ENCODE assay signal across 24 cellular contexts in genomic region chr9:134994926-134995791, GRCh38.
DNase-seq lines count a peak whose midpoint lies in the region; ATAC-seq and TF ChIP-seq lines count a peak whose summit lies in the region.
"Had no signal": no experiment of that assay in that cellular context is flagged by ENCODE, and none has a peak within 500 bp of the region (broad histone marks: within the 10 kb centered on the region; RNA-seq: fewer than 3 reads in every experiment).

No MANE protein-coding gene starts in this region.

- CTCF ChIA-PET in activated naive CD4-positive, alpha-beta T cell treated with anti-CD3 and anti-CD28 coated beads, Interleukin-2, amount 10 ng/mL, durations not matched to agents 7 days and 5 days (lab: Charles Lee): no interaction called here

- ATAC-seq in aorta (ENCODE audit: low FRiP score) (no peak), body of pancreas (no peak)
- ATAC-seq: GM23338 had no signal

- no peaks in the 10 kb centered on the region for H3K36me3 Mint-ChIP-seq in activated naive CD4-positive, alpha-beta T cell treated with anti-CD3 and anti-CD28 coated beads, Interleukin-2, amount 10 ng/mL, durations not matched to agents 7 days and 5 days

- H3K4me3 ChIP-seq in aorta (ENCODE audit: low read length in 2 of 2): no peak overlapping the region
- no peak overlapping the region for H3K4me3 ChIP-seq in body of pancreas
- H3K4me3 ChIP-seq: GM23338, MG63 had no signal

- no peak overlapping the region for H3K4me3 Mint-ChIP-seq in activated naive CD4-positive, alpha-beta T cell treated with anti-CD3 and anti-CD28 coated beads, Interleukin-2, amount 10 ng/mL, durations not matched to agents 7 days and 5 days
- H3K4me3 Mint-ChIP-seq: GM23338, H9 had no signal

- TF ChIP-seq POLR2A in body of pancreas (IDR thresholded peaks at IDR 0.05): no peak

- H3K4me1 ChIP-seq in aorta (ENCODE audit: control insufficient read depth in 1 of 2, insufficient read depth in 2 of 2, low read length in 2 of 2) (no peaks in the 10 kb centered on the region), body of pancreas (no peaks in the 10 kb centered on the region)
- H3K4me1 ChIP-seq: BE2C had no signal

- WGBS in aorta, 2 donors: 80 to 83% methylated on average over 19 of the region's 19 CpGs
- WGBS in body of pancreas, 2 donors: 71 to 73% methylated on average over 9 to 19 of the region's 19 CpGs

- no peak for TF ChIP-seq CTCF in body of pancreas (IDR thresholded peaks at IDR 0.05)

- DNase-seq in activated naive CD4-positive, alpha-beta T cell treated with anti-CD3 and anti-CD28 coated beads, Interleukin-2, amount 10 ng/mL, durations not matched to agents 7 days and 5 days: peak; percentile 11
- no peak for DNase-seq in activated naive CD4-positive, alpha-beta T cell (lab: John Stamatoyannopoulos, UW)
- DNase-seq in fibroblast of gingiva (ENCODE audit: low read depth) (peak; percentile 32), posterior vena cava (ENCODE audit: low spot score) (peak; percentile 50), aorta (peak; percentile 28 to 63), NCI-H2227 treated with DMSO at 0.1 percent for 48 hours (lab: John Stamatoyannopoulos, UW) (no peak), G401 (ENCODE audit: low spot score) (no peak), body of pancreas (no peak)
- DNase-seq: 8988T, ACHN, BE2C, H9, IMR-90, KG1, MG63, NCI-H1105 treated with DMSO at 0.1 percent for 48 hours, NCI-H146, NCI-H2029, NCI-H226, NCI-H510A, NCI-H69, RPMI8226, SHP77 had no signal

- H3K9me3 ChIP-seq in aorta (ENCODE audit: control insufficient read depth, low read length) (no peaks in the 10 kb centered on the region), body of pancreas (peaks cover 0 to 15% (median 0%) of the 10 kb centered on the region in 3 donors)

- in situ Hi-C loops in G401 (cut with HindIII; ENCODE audit: low sequenced_read_pairs): no loop called here

- H3K27me3 ChIP-seq in aorta (ENCODE audit: control insufficient read depth in 1 of 2, insufficient read depth in 2 of 2, low read length in 1 of 2) (no peaks in the 10 kb centered on the region), body of pancreas (no peaks in the 10 kb centered on the region)
- H3K27me3 ChIP-seq: BE2C, MG63 had no signal

- H3K9me3 Mint-ChIP-seq in activated naive CD4-positive, alpha-beta T cell treated with anti-CD3 and anti-CD28 coated beads, Interleukin-2, amount 10 ng/mL, durations not matched to agents 7 days and 5 days: peaks cover 26% of the 10 kb centered on the region

- H3K36me3 ChIP-seq in aorta (ENCODE audit: control insufficient read depth in 1 of 2, insufficient read depth in 2 of 2, low read length in 1 of 2) (no peaks in the 10 kb centered on the region), body of pancreas (replicated peaks in 1 of 2; ENCODE audit: insufficient read depth in 1 of 2, low read depth in 2 of 2) (no peaks in the 10 kb centered on the region)
- H3K36me3 ChIP-seq: BE2C, MG63 had no signal

- H3K27ac ChIP-seq in aorta (ENCODE audit: low read depth in 1 of 2, low read length in 2 of 2): no peak overlapping the region
- no peak overlapping the region for H3K27ac ChIP-seq in body of pancreas

- no peak overlapping the region for H3K27ac Mint-ChIP-seq in activated naive CD4-positive, alpha-beta T cell treated with anti-CD3 and anti-CD28 coated beads, Interleukin-2, amount 10 ng/mL, durations not matched to agents 7 days and 5 days
- H3K27ac Mint-ChIP-seq: GM23338 had no signal

- H3K4me1 Mint-ChIP-seq in activated naive CD4-positive, alpha-beta T cell treated with anti-CD3 and anti-CD28 coated beads, Interleukin-2, amount 10 ng/mL, durations not matched to agents 7 days and 5 days: no peaks in the 10 kb centered on the region

- H3K27me3 Mint-ChIP-seq in activated naive CD4-positive, alpha-beta T cell treated with anti-CD3 and anti-CD28 coated beads, Interleukin-2, amount 10 ng/mL, durations not matched to agents 7 days and 5 days: peaks cover 3% of the 10 kb centered on the region

- intact Hi-C loops in posterior vena cava (cut with DNase I): loop anchor here in 1 of 2 donors (5.0 kb wide), 1 partner anchor 1167 kb away; no protein-coding TSS in a partner anchor
- intact Hi-C loops in aorta (cut with DNase I): no loop called here
- intact Hi-C loops in body of pancreas (cut with DNase I): no loop called here

Comparison
In these comparisons a context has a peak if more than half of its experiments do, and no peak if none do; other contexts are left out.
1. DNase-seq: peak in activated naive CD4-positive, alpha-beta T cell treated with anti-CD3 and anti-CD28 coated beads, Interleukin-2, amount 10 ng/mL, durations not matched to agents 7 days and 5 days (single experiment), fibroblast of gingiva (single experiment), posterior vena cava (single experiment) and aorta (2 of 2); none in activated naive CD4-positive, alpha-beta T cell (0 of 4), NCI-H2227 treated with DMSO at 0.1 percent for 48 hours (single experiment), G401 (single experiment) and body of pancreas (0 of 4).